Comparison of ENCODE assay signal across 1 cellular context in the genomic region with DNA sequence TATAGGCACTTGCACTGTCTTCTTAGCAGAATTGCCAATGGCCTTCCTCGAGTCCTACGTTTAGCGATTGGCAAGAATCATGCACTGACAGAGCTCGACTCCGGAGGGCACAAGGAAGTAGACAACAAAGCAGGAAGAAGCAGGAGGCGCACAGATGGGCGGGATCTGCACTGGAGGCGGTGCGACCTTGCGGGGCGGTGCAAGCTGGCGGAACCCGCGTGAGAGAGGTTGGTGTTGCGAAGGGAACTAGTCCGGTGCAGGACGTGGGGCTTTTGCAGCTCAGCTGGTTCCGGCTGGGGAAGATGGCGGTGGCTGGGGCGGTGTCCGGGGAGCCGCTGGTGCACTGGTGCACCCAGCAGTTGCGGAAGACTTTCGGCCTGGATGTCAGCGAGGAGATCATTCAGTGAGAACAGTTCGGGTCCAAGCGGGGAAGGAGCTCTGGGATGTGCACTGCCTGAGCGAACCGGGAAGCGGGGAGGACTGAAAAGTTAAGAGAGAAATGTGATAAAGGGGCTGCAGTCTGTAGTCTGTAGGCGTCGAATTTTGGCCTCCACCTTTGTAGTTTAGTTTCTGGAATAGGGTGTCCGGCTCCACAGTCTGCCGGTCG.
A peak's percentile ranks its signal among the peaks of the same experiment; 100 is the strongest.
TF ChIP-seq lines count a peak whose summit lies in the region.

A gene (plus strand): TSS at position 275 of the 607 bp plus-strand sequence. CDS start 28 bp downstream, at position 303.

TF ChIP-seq in K562, 482 proteins besides CTCF, POLR2A, EP300 and RAD21 (continued from another document and continues in another):
- TF ChIP-seq MED1 (CRISPR knock-in tag; IDR thresholded peaks at IDR 0.05; ENCODE audit: borderline replicate concordance) (no peak), RBM34 (IDR thresholded peaks at IDR 0.05; ENCODE audit: borderline replicate concordance, insufficient read depth, low read length) (no peak), PTRF (tag; IDR thresholded peaks at IDR 0.05) (no peak), KLF13 (tag; IDR thresholded peaks at IDR 0.05; ENCODE audit: borderline replicate concordance, low read depth) (peak; percentile 91), BHLHE40 (IDR thresholded peaks at IDR 0.05; ENCODE audit: low read length) (peak; percentile 69), PCBP1 (IDR thresholded peaks at IDR 0.05; ENCODE audit: low read depth, low read length, poor library complexity, severe bottlenecking) (no peak), ZNF57 (CRISPR knock-in tag; IDR thresholded peaks at IDR 0.05) (peak; percentile 71; the same call in 1 of the 2 replicates), ZSCAN32 (CRISPR knock-in tag; IDR thresholded peaks at IDR 0.05) (no peak), POLR3A (IDR thresholded peaks at IDR 0.05; ENCODE audit: borderline replicate concordance, extremely low read depth, insufficient read depth, insufficient read length) (no peak), KLF6 (CRISPR knock-in tag; IDR thresholded peaks at IDR 0.05; ENCODE audit: borderline replicate concordance) (no peak), NFIX (CRISPR knock-in tag; IDR thresholded peaks at IDR 0.05; ENCODE audit: low read depth) (no peak), GABPA (tag; conservative IDR thresholded peaks at IDR 0.05; ENCODE audit: low read depth) (peak; percentile 98), ETV6 (IDR thresholded peaks at IDR 0.05; ENCODE audit: borderline replicate concordance in 1 of 2, low read depth in 2 of 2, low read length in 1 of 2) (peak in 1 of 2 experiments; percentile 70; a peak in 2 of 4 replicates), ETV6 (CRISPR knock-in tag; IDR thresholded peaks at IDR 0.05; ENCODE audit: borderline replicate concordance) (no peak; the same call in 1 of the 2 replicates), KDM4B (IDR thresholded peaks at IDR 0.05; ENCODE audit: borderline replicate concordance in 2 of 2, low read depth in 1 of 2) (peak in 1 of 2 experiments; percentile 98; a peak in 2 of 4 replicates), TBP (optimal IDR thresholded peaks at IDR 0.05; ENCODE audit: low read depth, low read length) (peak; percentile 93), WHSC1 (IDR thresholded peaks at IDR 0.05; ENCODE audit: low read length) (no peak), HDAC6 (IDR thresholded peaks at IDR 0.05; ENCODE audit: low read depth, low read length) (peak; percentile 40; the same call in 1 of the 2 replicates), ZNF174 (CRISPR knock-in tag; IDR thresholded peaks at IDR 0.05) (no peak), NEUROD1 (IDR thresholded peaks at IDR 0.05; ENCODE audit: borderline replicate concordance, low read depth, low read length, partially characterized antibody) (peak; percentile 93), CC2D1A (IDR thresholded peaks at IDR 0.05) (peak; percentile 100), ZNF780A (CRISPR knock-in tag; IDR thresholded peaks at IDR 0.05) (no peak), ZNF561 (CRISPR knock-in tag; conservative IDR thresholded peaks at IDR 0.05) (no peak), RBM17 (IDR thresholded peaks at IDR 0.05; ENCODE audit: borderline replicate concordance, low read depth, low read length) (no peak), ZFP36 (IDR thresholded peaks at IDR 0.05; ENCODE audit: low read depth, low read length, partially characterized antibody) (peak; percentile 28), ZNF75A (CRISPR knock-in tag; IDR thresholded peaks at IDR 0.05) (peak; percentile 11; the same call in 1 of the 2 replicates)
- TF ChIP-seq, protein P1, sequence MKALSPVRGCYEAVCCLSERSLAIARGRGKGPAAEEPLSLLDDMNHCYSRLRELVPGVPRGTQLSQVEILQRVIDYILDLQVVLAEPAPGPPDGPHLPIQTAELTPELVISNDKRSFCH (CRISPR knock-in tag; IDR thresholded peaks at IDR 0.05) = no peak
- TF ChIP-seq, protein P1 (tag; IDR thresholded peaks at IDR 0.05) = peak; percentile 93
- TF ChIP-seq, protein P2, sequence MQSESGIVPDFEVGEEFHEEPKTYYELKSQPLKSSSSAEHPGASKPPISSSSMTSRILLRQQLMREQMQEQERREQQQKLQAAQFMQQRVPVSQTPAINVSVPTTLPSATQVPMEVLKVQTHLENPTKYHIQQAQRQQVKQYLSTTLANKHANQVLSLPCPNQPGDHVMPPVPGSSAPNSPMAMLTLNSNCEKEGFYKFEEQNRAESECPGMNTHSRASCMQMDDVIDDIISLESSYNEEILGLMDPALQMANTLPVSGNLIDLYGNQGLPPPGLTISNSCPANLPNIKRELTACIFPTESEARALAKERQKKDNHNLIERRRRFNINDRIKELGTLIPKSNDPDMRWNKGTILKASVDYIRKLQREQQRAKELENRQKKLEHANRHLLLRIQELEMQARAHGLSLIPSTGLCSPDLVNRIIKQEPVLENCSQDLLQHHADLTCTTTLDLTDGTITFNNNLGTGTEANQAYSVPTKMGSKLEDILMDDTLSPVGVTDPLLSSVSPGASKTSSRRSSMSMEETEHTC (IDR thresholded peaks at IDR 0.05) = peak; percentile 68
- TF ChIP-seq, protein P3, sequence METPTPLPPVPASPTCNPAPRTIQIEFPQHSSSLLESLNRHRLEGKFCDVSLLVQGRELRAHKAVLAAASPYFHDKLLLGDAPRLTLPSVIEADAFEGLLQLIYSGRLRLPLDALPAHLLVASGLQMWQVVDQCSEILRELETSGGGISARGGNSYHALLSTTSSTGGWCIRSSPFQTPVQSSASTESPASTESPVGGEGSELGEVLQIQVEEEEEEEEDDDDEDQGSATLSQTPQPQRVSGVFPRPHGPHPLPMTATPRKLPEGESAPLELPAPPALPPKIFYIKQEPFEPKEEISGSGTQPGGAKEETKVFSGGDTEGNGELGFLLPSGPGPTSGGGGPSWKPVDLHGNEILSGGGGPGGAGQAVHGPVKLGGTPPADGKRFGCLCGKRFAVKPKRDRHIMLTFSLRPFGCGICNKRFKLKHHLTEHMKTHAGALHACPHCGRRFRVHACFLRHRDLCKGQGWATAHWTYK (CRISPR knock-in tag; IDR thresholded peaks at IDR 0.05) = peak; percentile 86; the same call in 1 of the 2 replicates
- TF ChIP-seq, protein P4, sequence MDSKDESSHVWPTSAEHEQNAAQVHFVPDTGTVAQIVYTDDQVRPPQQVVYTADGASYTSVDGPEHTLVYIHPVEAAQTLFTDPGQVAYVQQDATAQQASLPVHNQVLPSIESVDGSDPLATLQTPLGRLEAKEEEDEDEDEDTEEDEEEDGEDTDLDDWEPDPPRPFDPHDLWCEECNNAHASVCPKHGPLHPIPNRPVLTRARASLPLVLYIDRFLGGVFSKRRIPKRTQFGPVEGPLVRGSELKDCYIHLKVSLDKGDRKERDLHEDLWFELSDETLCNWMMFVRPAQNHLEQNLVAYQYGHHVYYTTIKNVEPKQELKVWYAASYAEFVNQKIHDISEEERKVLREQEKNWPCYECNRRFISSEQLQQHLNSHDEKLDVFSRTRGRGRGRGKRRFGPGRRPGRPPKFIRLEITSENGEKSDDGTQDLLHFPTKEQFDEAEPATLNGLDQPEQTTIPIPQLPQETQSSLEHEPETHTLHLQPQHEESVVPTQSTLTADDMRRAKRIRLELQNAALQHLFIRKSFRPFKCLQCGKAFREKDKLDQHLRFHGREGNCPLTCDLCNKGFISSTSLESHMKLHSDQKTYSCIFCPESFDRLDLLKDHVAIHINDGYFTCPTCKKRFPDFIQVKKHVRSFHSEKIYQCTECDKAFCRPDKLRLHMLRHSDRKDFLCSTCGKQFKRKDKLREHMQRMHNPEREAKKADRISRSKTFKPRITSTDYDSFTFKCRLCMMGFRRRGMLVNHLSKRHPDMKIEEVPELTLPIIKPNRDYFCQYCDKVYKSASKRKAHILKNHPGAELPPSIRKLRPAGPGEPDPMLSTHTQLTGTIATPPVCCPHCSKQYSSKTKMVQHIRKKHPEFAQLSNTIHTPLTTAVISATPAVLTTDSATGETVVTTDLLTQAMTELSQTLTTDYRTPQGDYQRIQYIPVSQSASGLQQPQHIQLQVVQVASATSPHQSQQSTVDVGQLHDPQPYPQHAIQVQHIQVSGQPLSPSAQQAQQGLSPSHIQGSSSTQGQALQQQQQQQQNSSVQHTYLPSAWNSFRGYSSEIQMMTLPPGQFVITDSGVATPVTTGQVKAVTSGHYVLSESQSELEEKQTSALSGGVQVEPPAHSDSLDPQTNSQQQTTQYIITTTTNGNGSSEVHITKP (IDR thresholded peaks at IDR 0.05; ENCODE audit: partially characterized antibody) = peak; percentile 63
- TF ChIP-seq, protein P5, sequence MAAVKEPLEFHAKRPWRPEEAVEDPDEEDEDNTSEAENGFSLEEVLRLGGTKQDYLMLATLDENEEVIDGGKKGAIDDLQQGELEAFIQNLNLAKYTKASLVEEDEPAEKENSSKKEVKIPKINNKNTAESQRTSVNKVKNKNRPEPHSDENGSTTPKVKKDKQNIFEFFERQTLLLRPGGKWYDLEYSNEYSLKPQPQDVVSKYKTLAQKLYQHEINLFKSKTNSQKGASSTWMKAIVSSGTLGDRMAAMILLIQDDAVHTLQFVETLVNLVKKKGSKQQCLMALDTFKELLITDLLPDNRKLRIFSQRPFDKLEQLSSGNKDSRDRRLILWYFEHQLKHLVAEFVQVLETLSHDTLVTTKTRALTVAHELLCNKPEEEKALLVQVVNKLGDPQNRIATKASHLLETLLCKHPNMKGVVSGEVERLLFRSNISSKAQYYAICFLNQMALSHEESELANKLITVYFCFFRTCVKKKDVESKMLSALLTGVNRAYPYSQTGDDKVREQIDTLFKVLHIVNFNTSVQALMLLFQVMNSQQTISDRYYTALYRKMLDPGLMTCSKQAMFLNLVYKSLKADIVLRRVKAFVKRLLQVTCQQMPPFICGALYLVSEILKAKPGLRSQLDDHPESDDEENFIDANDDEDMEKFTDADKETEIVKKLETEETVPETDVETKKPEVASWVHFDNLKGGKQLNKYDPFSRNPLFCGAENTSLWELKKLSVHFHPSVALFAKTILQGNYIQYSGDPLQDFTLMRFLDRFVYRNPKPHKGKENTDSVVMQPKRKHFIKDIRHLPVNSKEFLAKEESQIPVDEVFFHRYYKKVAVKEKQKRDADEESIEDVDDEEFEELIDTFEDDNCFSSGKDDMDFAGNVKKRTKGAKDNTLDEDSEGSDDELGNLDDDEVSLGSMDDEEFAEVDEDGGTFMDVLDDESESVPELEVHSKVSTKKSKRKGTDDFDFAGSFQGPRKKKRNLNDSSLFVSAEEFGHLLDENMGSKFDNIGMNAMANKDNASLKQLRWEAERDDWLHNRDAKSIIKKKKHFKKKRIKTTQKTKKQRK (IDR thresholded peaks at IDR 0.05; ENCODE audit: borderline replicate concordance, low read depth, low read length) = peak; percentile 34; the same call in 1 of the 2 replicates
- TF ChIP-seq, protein P6, sequence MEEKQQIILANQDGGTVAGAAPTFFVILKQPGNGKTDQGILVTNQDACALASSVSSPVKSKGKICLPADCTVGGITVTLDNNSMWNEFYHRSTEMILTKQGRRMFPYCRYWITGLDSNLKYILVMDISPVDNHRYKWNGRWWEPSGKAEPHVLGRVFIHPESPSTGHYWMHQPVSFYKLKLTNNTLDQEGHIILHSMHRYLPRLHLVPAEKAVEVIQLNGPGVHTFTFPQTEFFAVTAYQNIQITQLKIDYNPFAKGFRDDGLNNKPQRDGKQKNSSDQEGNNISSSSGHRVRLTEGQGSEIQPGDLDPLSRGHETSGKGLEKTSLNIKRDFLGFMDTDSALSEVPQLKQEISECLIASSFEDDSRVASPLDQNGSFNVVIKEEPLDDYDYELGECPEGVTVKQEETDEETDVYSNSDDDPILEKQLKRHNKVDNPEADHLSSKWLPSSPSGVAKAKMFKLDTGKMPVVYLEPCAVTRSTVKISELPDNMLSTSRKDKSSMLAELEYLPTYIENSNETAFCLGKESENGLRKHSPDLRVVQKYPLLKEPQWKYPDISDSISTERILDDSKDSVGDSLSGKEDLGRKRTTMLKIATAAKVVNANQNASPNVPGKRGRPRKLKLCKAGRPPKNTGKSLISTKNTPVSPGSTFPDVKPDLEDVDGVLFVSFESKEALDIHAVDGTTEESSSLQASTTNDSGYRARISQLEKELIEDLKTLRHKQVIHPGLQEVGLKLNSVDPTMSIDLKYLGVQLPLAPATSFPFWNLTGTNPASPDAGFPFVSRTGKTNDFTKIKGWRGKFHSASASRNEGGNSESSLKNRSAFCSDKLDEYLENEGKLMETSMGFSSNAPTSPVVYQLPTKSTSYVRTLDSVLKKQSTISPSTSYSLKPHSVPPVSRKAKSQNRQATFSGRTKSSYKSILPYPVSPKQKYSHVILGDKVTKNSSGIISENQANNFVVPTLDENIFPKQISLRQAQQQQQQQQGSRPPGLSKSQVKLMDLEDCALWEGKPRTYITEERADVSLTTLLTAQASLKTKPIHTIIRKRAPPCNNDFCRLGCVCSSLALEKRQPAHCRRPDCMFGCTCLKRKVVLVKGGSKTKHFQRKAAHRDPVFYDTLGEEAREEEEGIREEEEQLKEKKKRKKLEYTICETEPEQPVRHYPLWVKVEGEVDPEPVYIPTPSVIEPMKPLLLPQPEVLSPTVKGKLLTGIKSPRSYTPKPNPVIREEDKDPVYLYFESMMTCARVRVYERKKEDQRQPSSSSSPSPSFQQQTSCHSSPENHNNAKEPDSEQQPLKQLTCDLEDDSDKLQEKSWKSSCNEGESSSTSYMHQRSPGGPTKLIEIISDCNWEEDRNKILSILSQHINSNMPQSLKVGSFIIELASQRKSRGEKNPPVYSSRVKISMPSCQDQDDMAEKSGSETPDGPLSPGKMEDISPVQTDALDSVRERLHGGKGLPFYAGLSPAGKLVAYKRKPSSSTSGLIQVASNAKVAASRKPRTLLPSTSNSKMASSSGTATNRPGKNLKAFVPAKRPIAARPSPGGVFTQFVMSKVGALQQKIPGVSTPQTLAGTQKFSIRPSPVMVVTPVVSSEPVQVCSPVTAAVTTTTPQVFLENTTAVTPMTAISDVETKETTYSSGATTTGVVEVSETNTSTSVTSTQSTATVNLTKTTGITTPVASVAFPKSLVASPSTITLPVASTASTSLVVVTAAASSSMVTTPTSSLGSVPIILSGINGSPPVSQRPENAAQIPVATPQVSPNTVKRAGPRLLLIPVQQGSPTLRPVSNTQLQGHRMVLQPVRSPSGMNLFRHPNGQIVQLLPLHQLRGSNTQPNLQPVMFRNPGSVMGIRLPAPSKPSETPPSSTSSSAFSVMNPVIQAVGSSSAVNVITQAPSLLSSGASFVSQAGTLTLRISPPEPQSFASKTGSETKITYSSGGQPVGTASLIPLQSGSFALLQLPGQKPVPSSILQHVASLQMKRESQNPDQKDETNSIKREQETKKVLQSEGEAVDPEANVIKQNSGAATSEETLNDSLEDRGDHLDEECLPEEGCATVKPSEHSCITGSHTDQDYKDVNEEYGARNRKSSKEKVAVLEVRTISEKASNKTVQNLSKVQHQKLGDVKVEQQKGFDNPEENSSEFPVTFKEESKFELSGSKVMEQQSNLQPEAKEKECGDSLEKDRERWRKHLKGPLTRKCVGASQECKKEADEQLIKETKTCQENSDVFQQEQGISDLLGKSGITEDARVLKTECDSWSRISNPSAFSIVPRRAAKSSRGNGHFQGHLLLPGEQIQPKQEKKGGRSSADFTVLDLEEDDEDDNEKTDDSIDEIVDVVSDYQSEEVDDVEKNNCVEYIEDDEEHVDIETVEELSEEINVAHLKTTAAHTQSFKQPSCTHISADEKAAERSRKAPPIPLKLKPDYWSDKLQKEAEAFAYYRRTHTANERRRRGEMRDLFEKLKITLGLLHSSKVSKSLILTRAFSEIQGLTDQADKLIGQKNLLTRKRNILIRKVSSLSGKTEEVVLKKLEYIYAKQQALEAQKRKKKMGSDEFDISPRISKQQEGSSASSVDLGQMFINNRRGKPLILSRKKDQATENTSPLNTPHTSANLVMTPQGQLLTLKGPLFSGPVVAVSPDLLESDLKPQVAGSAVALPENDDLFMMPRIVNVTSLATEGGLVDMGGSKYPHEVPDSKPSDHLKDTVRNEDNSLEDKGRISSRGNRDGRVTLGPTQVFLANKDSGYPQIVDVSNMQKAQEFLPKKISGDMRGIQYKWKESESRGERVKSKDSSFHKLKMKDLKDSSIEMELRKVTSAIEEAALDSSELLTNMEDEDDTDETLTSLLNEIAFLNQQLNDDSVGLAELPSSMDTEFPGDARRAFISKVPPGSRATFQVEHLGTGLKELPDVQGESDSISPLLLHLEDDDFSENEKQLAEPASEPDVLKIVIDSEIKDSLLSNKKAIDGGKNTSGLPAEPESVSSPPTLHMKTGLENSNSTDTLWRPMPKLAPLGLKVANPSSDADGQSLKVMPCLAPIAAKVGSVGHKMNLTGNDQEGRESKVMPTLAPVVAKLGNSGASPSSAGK (IDR thresholded peaks at IDR 0.05) = peak; percentile 84; the same call in 1 of the 2 replicates
